In genomic region chr17:50424246-50425000, GRCh38 we compare ENCODE assay signal across 10 cellular contexts. TPM values are rescaled to one million over a fixed set of nuclear protein-coding genes. Genes with fewer than 3 reads are reported as not detected.
A peak's percentile ranks its signal among the peaks of the same experiment; 100 is the strongest.
DNase-seq lines count a peak whose midpoint lies in the region; ATAC-seq lines count a peak whose summit lies in the region.
"Had no signal": no experiment of that assay in that cellular context is flagged by ENCODE, and none has a peak within 500 bp of the region (broad histone marks: within the 10 kb centered on the region; RNA-seq: fewer than 3 reads in every experiment).

No MANE protein-coding gene starts in this region.

- H3K9me3 Mint-ChIP-seq in activated naive CD4-positive, alpha-beta T cell treated with anti-CD3 and anti-CD28 coated beads, Interleukin-2, amount 50 U/mL, for 24 hours: no peaks in the 10 kb centered on the region
- peaks cover 0 to under 1% (median 0%) of the 10 kb centered on the region in 3 donors for H3K9me3 Mint-ChIP-seq in T-cell
- no peaks in the 10 kb centered on the region for H3K9me3 Mint-ChIP-seq in memory B cell
- peaks cover under 1 to 2% of the 10 kb centered on the region in 2 donors for H3K9me3 Mint-ChIP-seq in stimulated activated naive B cell treated with anti-CD40 and anti-IgM and Interleukin-4, amounts not matched to agents 10 μg/mL and 1 μg/mL and 100 μg/mL, for 72 hours

- no peak for ATAC-seq in T-cell (replicated peaks in 1 of 4)
- ATAC-seq in memory B cell (ENCODE audit: low read depth): no peak
- no peak for ATAC-seq in stimulated activated naive B cell treated with anti-CD40 and anti-IgM and Interleukin-4, amounts not matched to agents 10 μg/mL and 1 μg/mL and 100 μg/mL, for 72 hours (replicated peaks)
- no peak for ATAC-seq in GM21528 (IDR thresholded peaks at IDR 0.05; ENCODE audit: low FRiP score, unreplicated experiment)
- no peak for ATAC-seq in GM18861 (IDR thresholded peaks at IDR 0.05; ENCODE audit: unreplicated experiment)
- no peak for ATAC-seq in HG02884 (IDR thresholded peaks at IDR 0.05; ENCODE audit: unreplicated experiment)

- POLR2A ChIA-PET in T-cell (lab: Charles Lee): no interaction called here

- no peak overlapping the region for H3K27ac Mint-ChIP-seq in activated naive CD4-positive, alpha-beta T cell treated with anti-CD3 and anti-CD28 coated beads, Interleukin-2, amount 50 U/mL, for 24 hours
- H3K27ac Mint-ChIP-seq in T-cell (no peak overlapping the region), memory B cell (peak overlapping the region; percentile 74)
- peak overlapping the region; percentile 9 for H3K27ac Mint-ChIP-seq in stimulated activated naive B cell treated with anti-CD40 and anti-IgM and Interleukin-4, amounts not matched to agents 10 μg/mL and 1 μg/mL and 100 μg/mL, for 72 hours

- no peaks in the 10 kb centered on the region for H3K27me3 Mint-ChIP-seq in activated naive CD4-positive, alpha-beta T cell treated with anti-CD3 and anti-CD28 coated beads, Interleukin-2, amount 50 U/mL, for 24 hours
- H3K27me3 Mint-ChIP-seq in T-cell (no peaks in the 10 kb centered on the region), memory B cell (no peaks in the 10 kb centered on the region)
- H3K27me3 Mint-ChIP-seq in stimulated activated naive B cell treated with anti-CD40 and anti-IgM and Interleukin-4, amounts not matched to agents 10 μg/mL and 1 μg/mL and 100 μg/mL, for 72 hours: no peaks in the 10 kb centered on the region

- no peak for DNase-seq in activated naive CD4-positive, alpha-beta T cell (lab: John Stamatoyannopoulos, UW)
- DNase-seq in T-cell: no peak
- DNase-seq in memory B cell (ENCODE audit: low spot score in 2 of 2): no peak
- DNase-seq in stimulated activated naive B cell treated with anti-CD40 and anti-IgM and Interleukin-4, amounts not matched to agents 10 μg/mL and 1 μg/mL and 100 μg/mL, for 72 hours: no peak
- DNase-seq: effector CD8-positive, alpha-beta T cell had no signal

- H3K36me3 Mint-ChIP-seq in activated naive CD4-positive, alpha-beta T cell treated with anti-CD3 and anti-CD28 coated beads, Interleukin-2, amount 50 U/mL, for 24 hours: no peaks in the 10 kb centered on the region
- H3K36me3 Mint-ChIP-seq in T-cell: no peaks in the 10 kb centered on the region
- H3K36me3 Mint-ChIP-seq in memory B cell: no peaks in the 10 kb centered on the region
- H3K36me3 Mint-ChIP-seq in stimulated activated naive B cell treated with anti-CD40 and anti-IgM and Interleukin-4, amounts not matched to agents 10 μg/mL and 1 μg/mL and 100 μg/mL, for 72 hours: no peaks in the 10 kb centered on the region

- CTCF ChIA-PET in T-cell (lab: Charles Lee): interaction anchor here in 1 of 2 donors (2.2 kb wide), 1 partner anchor 28 kb away, joined by 7 read pairs; the partner anchor contains the start of gene LRRC59

- H3K4me1 Mint-ChIP-seq in activated naive CD4-positive, alpha-beta T cell treated with anti-CD3 and anti-CD28 coated beads, Interleukin-2, amount 50 U/mL, for 24 hours: peaks cover 29% of the 10 kb centered on the region
- H3K4me1 Mint-ChIP-seq in T-cell (peaks cover 36 to 50% (median 40%) of the 10 kb centered on the region in 3 donors), memory B cell (peaks cover 30% of the 10 kb centered on the region)
- H3K4me1 Mint-ChIP-seq in stimulated activated naive B cell treated with anti-CD40 and anti-IgM and Interleukin-4, amounts not matched to agents 10 μg/mL and 1 μg/mL and 100 μg/mL, for 72 hours: peaks cover 28 to 44% of the 10 kb centered on the region in 2 donors

- peak overlapping the region; percentile 15 for H3K4me3 Mint-ChIP-seq in activated naive CD4-positive, alpha-beta T cell treated with anti-CD3 and anti-CD28 coated beads, Interleukin-2, amount 50 U/mL, for 24 hours
- H3K4me3 Mint-ChIP-seq in T-cell: peak overlapping the region in 2 of 3 donors; percentile 47 to 81
- H3K4me3 Mint-ChIP-seq in memory B cell: no peak overlapping the region
- no peak overlapping the region for H3K4me3 Mint-ChIP-seq in stimulated activated naive B cell treated with anti-CD40 and anti-IgM and Interleukin-4, amounts not matched to agents 10 μg/mL and 1 μg/mL and 100 μg/mL, for 72 hours

RNA-seq across cellular contexts. Expression of gene ACSF2, which starts 1.6 kb away (rescaled TPM):
- 10 to 100 TPM; 17.7 to 26.4 (median 21.3) TPM for total RNA-seq in T-cell

RNA-seq across cellular contexts. Expression of gene LRRC59, which starts 27.1 kb away (rescaled TPM):
- total RNA-seq in T-cell: 10 to 100 TPM; 29.4 to 41.7 (median 33.1) TPM

RNA-seq across cellular contexts. Expression of gene CHAD, which starts 44.3 kb away (rescaled TPM):
- total RNA-seq in T-cell: not detected
- total RNA-seq: uterus had no signal

RNA-seq across cellular contexts. Expression of gene EME1, which starts 51.4 kb away (rescaled TPM):
- 1 to 10 TPM in 4 of 5 donors, under 1 TPM in 1; 0.75 to 2.1 (median 1.4) TPM for total RNA-seq in T-cell

RNA-seq across cellular contexts. Expression of gene MRPL27, which starts 51.4 kb away (rescaled TPM):
- total RNA-seq in T-cell: 10 to 100 TPM; 26.0 to 35.0 (median 31.2) TPM

Comparison
In these comparisons a context has a peak if more than half of its experiments do, and no peak if none do; other contexts are left out.
1. H3K27ac Mint-ChIP-seq: peak in memory B cell (single experiment) and stimulated activated naive B cell treated with anti-CD40 and anti-IgM and Interleukin-4, amounts not matched to agents 10 μg/mL and 1 μg/mL and 100 μg/mL, for 72 hours (single experiment); none in activated naive CD4-positive, alpha-beta T cell treated with anti-CD3 and anti-CD28 coated beads, Interleukin-2, amount 50 U/mL, for 24 hours (single experiment) and T-cell (0 of 2).
2. H3K4me3 Mint-ChIP-seq: peak in activated naive CD4-positive, alpha-beta T cell treated with anti-CD3 and anti-CD28 coated beads, Interleukin-2, amount 50 U/mL, for 24 hours (single experiment) and T-cell (2 of 3); none in memory B cell (single experiment) and stimulated activated naive B cell treated with anti-CD40 and anti-IgM and Interleukin-4, amounts not matched to agents 10 μg/mL and 1 μg/mL and 100 μg/mL, for 72 hours (0 of 2).